ENCODE assay signal across 18 cellular contexts in the genomic region with DNA sequence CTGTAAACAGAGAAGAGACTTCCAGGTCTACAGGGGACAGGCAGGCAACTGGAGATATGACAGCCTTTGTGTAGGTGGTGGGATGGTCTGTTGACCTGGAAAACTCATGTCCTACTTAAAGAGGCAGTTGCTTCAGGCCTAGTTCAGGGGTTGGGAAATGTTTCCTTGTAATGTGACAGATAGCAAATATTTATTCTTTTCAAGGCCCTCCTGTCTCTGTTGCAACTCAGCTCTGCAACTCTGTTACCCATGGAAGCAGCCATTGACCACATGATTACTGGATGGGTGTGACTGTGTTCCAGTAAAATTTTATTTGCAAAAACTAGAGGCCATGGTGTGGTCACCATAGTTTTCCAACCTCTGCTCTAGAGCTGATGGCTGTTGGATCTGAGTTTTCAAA.
"Had no signal": no experiment of that assay in that cellular context is flagged by ENCODE, and none has a peak within 500 bp of the region (broad histone marks: within the 10 kb centered on the region; RNA-seq: fewer than 3 reads in every experiment).

No MANE protein-coding gene starts in this region.

- H3K36me3 Mint-ChIP-seq: activated naive CD8-positive, alpha-beta T cell treated with anti-CD3 and anti-CD28 coated beads for 36 hours; stimulated activated naive B cell treated with anti-CD40 and anti-IgM and Interleukin-4, amounts not matched to agents 10 μg/mL and 1 μg/mL and 100 μg/mL, for 72 hours had no signal

- H3K36me3 ChIP-seq: neutrophil, thyroid gland had no signal

- H3K9me3 ChIP-seq: neutrophil, thyroid gland had no signal

- H3K27me3 ChIP-seq: dorsolateral prefrontal cortex, neutrophil, thyroid gland had no signal

- H3K4me3 Mint-ChIP-seq: activated CD4-positive, alpha-beta T cell treated with anti-CD3 and anti-CD28 coated beads, Interleukin-2, amount 10 ng/mL, durations not matched to agents 24 days and 14 days; activated naive CD8-positive, alpha-beta T cell treated with anti-CD3 and anti-CD28 coated beads for 36 hours; activated T-cell treated with anti-CD3 and anti-CD28 coated beads, Interleukin-2, amount 50 U/mL, for 72 hours; naive thymus-derived CD8-positive, alpha-beta T cell; stimulated activated naive B cell treated with anti-CD40 and anti-IgM and Interleukin-4, amounts not matched to agents 10 μg/mL and 1 μg/mL and 100 μg/mL, for 72 hours had no signal

- FAIRE-seq: urothelium cell line had no signal

- H3K4me1 ChIP-seq: thyroid gland had no signal

- H3K4me3 ChIP-seq: dorsolateral prefrontal cortex, thyroid gland had no signal

- ATAC-seq: activated T-cell treated with anti-CD3 and anti-CD28 coated beads, Interleukin-2, amount 50 U/mL, for 72 hours; esophagus mucosa; naive thymus-derived CD8-positive, alpha-beta T cell; stimulated activated naive B cell treated with anti-CD40 and anti-IgM and Interleukin-4, amounts not matched to agents 10 μg/mL and 1 μg/mL and 100 μg/mL, for 72 hours had no signal

- H3K4me1 Mint-ChIP-seq: activated CD4-positive, alpha-beta T cell treated with anti-CD3 and anti-CD28 coated beads, Interleukin-2, amount 10 ng/mL, durations not matched to agents 24 days and 14 days; activated naive CD8-positive, alpha-beta T cell treated with anti-CD3 and anti-CD28 coated beads for 36 hours; naive thymus-derived CD8-positive, alpha-beta T cell; stimulated activated naive B cell treated with anti-CD40 and anti-IgM and Interleukin-4, amounts not matched to agents 10 μg/mL and 1 μg/mL and 100 μg/mL, for 72 hours had no signal

- DNase-seq: activated CD4-positive, alpha-beta T cell treated with anti-CD3 and anti-CD28 coated beads, Interleukin-2, amount 10 ng/mL, durations not matched to agents 24 days and 14 days; activated CD4-positive, CD25-positive, alpha-beta regulatory T cell; activated CD8-positive, alpha-beta memory T cell treated with anti-CD3 and anti-CD28 coated beads, Interleukin-2, amount 50 U/mL, for 48 hours; activated naive CD8-positive, alpha-beta T cell treated with anti-CD3 and anti-CD28 coated beads for 36 hours; activated T-cell treated with anti-CD3 and anti-CD28 coated beads, Interleukin-2, amount 50 U/mL, for 72 hours; anterior cingulate cortex; dorsolateral prefrontal cortex; foreskin melanocyte; naive thymus-derived CD8-positive, alpha-beta T cell; retina; stimulated activated CD4-positive, alpha-beta T cell treated with anti-CD3 and anti-CD28 coated beads, Interleukin-15, amount 100 ng/mL, for 24 hours; stimulated activated CD4-positive, alpha-beta T cell treated with anti-CD3 and anti-CD28 coated beads, Interleukin-4, amount 100 ng/mL, for 1 hour; stimulated activated naive B cell treated with anti-CD40 and anti-IgM and Interleukin-4, amounts not matched to agents 10 μg/mL and 1 μg/mL and 100 μg/mL, for 72 hours; T-helper 2 cell; thyroid gland had no signal

- H3K27ac ChIP-seq: dorsolateral prefrontal cortex, neutrophil, thyroid gland had no signal

- H3K27me3 Mint-ChIP-seq: activated CD4-positive, alpha-beta T cell treated with anti-CD3 and anti-CD28 coated beads, Interleukin-2, amount 10 ng/mL, durations not matched to agents 24 days and 14 days; activated naive CD8-positive, alpha-beta T cell treated with anti-CD3 and anti-CD28 coated beads for 36 hours; stimulated activated naive B cell treated with anti-CD40 and anti-IgM and Interleukin-4, amounts not matched to agents 10 μg/mL and 1 μg/mL and 100 μg/mL, for 72 hours had no signal

- H3K27ac Mint-ChIP-seq: activated CD4-positive, alpha-beta T cell treated with anti-CD3 and anti-CD28 coated beads, Interleukin-2, amount 10 ng/mL, durations not matched to agents 24 days and 14 days; activated naive CD8-positive, alpha-beta T cell treated with anti-CD3 and anti-CD28 coated beads for 36 hours; activated T-cell treated with anti-CD3 and anti-CD28 coated beads, Interleukin-2, amount 50 U/mL, for 72 hours; naive thymus-derived CD8-positive, alpha-beta T cell; stimulated activated naive B cell treated with anti-CD40 and anti-IgM and Interleukin-4, amounts not matched to agents 10 μg/mL and 1 μg/mL and 100 μg/mL, for 72 hours had no signal

- H3K9me3 Mint-ChIP-seq: activated naive CD8-positive, alpha-beta T cell treated with anti-CD3 and anti-CD28 coated beads for 36 hours had no signal
